8 cellular contexts compared by ENCODE assay signal in genomic region chr7:73154586-73155038, GRCh38.
DNase-seq lines count a peak whose midpoint lies in the region; ATAC-seq and TF ChIP-seq lines count a peak whose summit lies in the region.
"Not testable (repeated sequence)": the region's sequence is repeated elsewhere in the genome, so short reads cannot be mapped to it uniquely, and the experiment has no call there.

No MANE protein-coding gene starts in this region.

- H3K27me3 Mint-ChIP-seq in osteocyte (ENCODE audit: unreplicated experiment), result not testable (repeated sequence)

- DNase-seq in GM12865 (ENCODE audit: low read depth), result peak; percentile 84
- peak; percentile 32 for DNase-seq in HCEC 1CT
- DNase-seq in HL-60 (ENCODE audit: low read depth in 1 of 2, low spot score in 1 of 2), result peak in 1 of 2 experiments; percentile 83
- DNase-seq in activated CD4-positive, alpha-beta T cell treated with anti-CD3 and anti-CD28 coated beads for 1 hour, result peak; percentile 77
- peak; percentile 66 for DNase-seq in amniotic epithelial cell (ENCODE audit: low read depth)
- peak; percentile 89 for DNase-seq in left cardiac atrium
- DNase-seq in osteocyte (ENCODE audit: extremely low spot score, unreplicated experiment), result peak; percentile 95
- DNase-seq in stimulated activated CD8-positive, alpha-beta memory T cell treated with anti-CD3 and anti-CD28 coated beads, Interleukin-7, amount 100 ng/mL, for 4 hours (ENCODE audit: low read depth in 2 of 2), result peak; percentile 68 to 73

- intact Hi-C loops in left cardiac atrium (cut with DNase I), result not testable (repeated sequence)

- not testable (repeated sequence) for H3K4me3 ChIP-seq in GM12865 (ENCODE audit: low read depth, low read length)
- peak overlapping the region; percentile 25 for H3K4me3 ChIP-seq in HL-60 (replicated peaks; ENCODE audit: insufficient read depth, low read length)

- not testable (repeated sequence) for H3K27me3 ChIP-seq in HL-60 (ENCODE audit: insufficient read depth, poor library complexity, severe bottlenecking)

- H3K27ac ChIP-seq in HL-60 (replicated peaks), result peak overlapping the region; percentile 72

- not testable (repeated sequence) for H3K9me3 Mint-ChIP-seq in osteocyte (ENCODE audit: unreplicated experiment)

- not testable (repeated sequence) for H3K36me3 Mint-ChIP-seq in osteocyte (ENCODE audit: unreplicated experiment)

- H3K27ac Mint-ChIP-seq in osteocyte (ENCODE audit: unreplicated experiment), result not testable (repeated sequence)

- H3K4me1 Mint-ChIP-seq in osteocyte (ENCODE audit: unreplicated experiment), result not testable (repeated sequence)

- not testable (repeated sequence) for TF ChIP-seq CTCF in GM12865 (IDR thresholded peaks at IDR 0.05; ENCODE audit: insufficient read depth, low read depth, low read length, missing control alignments); HL-60 (IDR thresholded peaks at IDR 0.05; ENCODE audit: insufficient read depth, low read length); osteocyte (IDR thresholded peaks at IDR 0.05)

- peak overlapping the region; percentile 71 for H3K4me3 Mint-ChIP-seq in osteocyte (ENCODE audit: unreplicated experiment)

- ATAC-seq in left cardiac atrium, result peak; percentile 95 to 97
